14 cellular contexts compared by ENCODE assay signal in the genomic region with DNA sequence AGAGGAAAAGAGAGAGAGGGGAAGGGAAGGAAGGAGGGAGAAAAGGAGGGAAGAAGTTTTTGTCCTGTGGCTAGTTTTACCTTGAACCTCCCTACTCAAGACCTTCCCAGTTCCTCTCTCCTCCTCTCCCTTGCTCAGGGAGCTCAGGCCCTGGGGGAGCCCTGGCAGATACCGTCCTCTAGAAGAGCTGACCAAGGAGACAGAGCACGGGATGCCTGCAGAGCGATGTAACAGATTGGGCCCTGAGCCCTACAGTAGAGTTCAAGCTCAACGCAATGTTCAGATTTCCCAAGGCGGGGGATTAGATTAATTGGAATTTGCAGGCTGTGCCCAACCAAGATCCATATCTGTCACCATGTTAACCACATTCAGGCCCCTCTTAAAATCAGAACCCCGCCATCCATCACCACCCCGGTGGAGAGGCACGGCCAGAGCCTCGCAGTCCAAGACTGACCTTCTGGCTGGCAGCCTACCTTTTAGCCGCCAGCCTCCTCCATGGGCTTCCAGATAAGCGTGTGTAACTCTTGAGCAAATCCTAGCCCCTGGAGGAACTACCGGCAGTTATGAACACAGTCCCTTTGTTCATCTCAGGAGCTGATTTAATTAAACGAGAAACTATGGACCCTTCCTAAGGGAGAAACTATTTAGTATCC.
"Had no signal": no experiment of that assay in that cellular context is flagged by ENCODE, and none has a peak within 500 bp of the region (broad histone marks: within the 10 kb centered on the region; RNA-seq: fewer than 3 reads in every experiment).

No MANE protein-coding gene starts in this region.

- H3K4me1 Mint-ChIP-seq: activated naive CD8-positive, alpha-beta T cell treated with anti-CD3 and anti-CD28 coated beads, Interleukin-2, amount 50 U/mL, for 24 hours had no signal

- H3K27ac Mint-ChIP-seq: activated CD4-positive, alpha-beta memory T cell treated with anti-CD3 and anti-CD28 coated beads for 36 hours; activated naive CD8-positive, alpha-beta T cell treated with anti-CD3 and anti-CD28 coated beads, Interleukin-2, amount 50 U/mL, for 24 hours; activated T-helper 1 cell treated with anti-CD3 and anti-CD28 coated beads, Interleukin-12 subunit alpha, Interleukin-12 subunit beta, Interleukin-2, Interleukin-4 antibody, amounts not matched to agents 30 ng/mL and 10 ng/mL and 1 ng/mL, durations not matched to agents 14 hours and 24 hours and 36 hours; nephron progenitor cell had no signal

- H3K27me3 ChIP-seq: dorsolateral prefrontal cortex, tibial artery, vagina had no signal

- H3K4me3 ChIP-seq: dorsolateral prefrontal cortex, skin epidermis, tibial artery, vagina had no signal

- H3K36me3 Mint-ChIP-seq: activated CD4-positive, alpha-beta memory T cell treated with anti-CD3 and anti-CD28 coated beads for 36 hours had no signal

- H3K4me3 Mint-ChIP-seq: activated CD4-positive, alpha-beta memory T cell treated with anti-CD3 and anti-CD28 coated beads for 36 hours; activated naive CD8-positive, alpha-beta T cell treated with anti-CD3 and anti-CD28 coated beads, Interleukin-2, amount 50 U/mL, for 24 hours; activated T-helper 1 cell treated with anti-CD3 and anti-CD28 coated beads, Interleukin-12 subunit alpha, Interleukin-12 subunit beta, Interleukin-2, Interleukin-4 antibody, amounts not matched to agents 30 ng/mL and 10 ng/mL and 1 ng/mL, durations not matched to agents 14 hours and 24 hours and 36 hours; nephron progenitor cell had no signal

- H3K4me1 ChIP-seq: vagina had no signal

- H3K9me3 ChIP-seq: tibial artery, vagina had no signal

- H3K9me3 Mint-ChIP-seq: activated CD4-positive, alpha-beta memory T cell treated with anti-CD3 and anti-CD28 coated beads for 36 hours; activated naive CD8-positive, alpha-beta T cell treated with anti-CD3 and anti-CD28 coated beads, Interleukin-2, amount 50 U/mL, for 24 hours; activated T-helper 1 cell treated with anti-CD3 and anti-CD28 coated beads, Interleukin-12 subunit alpha, Interleukin-12 subunit beta, Interleukin-2, Interleukin-4 antibody, amounts not matched to agents 30 ng/mL and 10 ng/mL and 1 ng/mL, durations not matched to agents 14 hours and 24 hours and 36 hours had no signal

- H3K36me3 ChIP-seq: tibial artery, vagina had no signal

- DNase-seq: activated CD4-positive, alpha-beta memory T cell treated with anti-CD3 and anti-CD28 coated beads for 36 hours; activated naive CD4-positive, alpha-beta T cell; activated naive CD8-positive, alpha-beta T cell treated with anti-CD3 and anti-CD28 coated beads, Interleukin-2, amount 50 U/mL, for 24 hours; dorsolateral prefrontal cortex; head of caudate nucleus; left colon; mammary epithelial cell; nephron progenitor cell; T1000 had no signal

- ATAC-seq: activated naive CD8-positive, alpha-beta T cell treated with anti-CD3 and anti-CD28 coated beads, Interleukin-2, amount 50 U/mL, for 24 hours; left colon had no signal

- H3K27ac ChIP-seq: dorsolateral prefrontal cortex, skin epidermis, vagina, VCaP had no signal
